9 cellular contexts compared by ENCODE assay signal in genomic region chr1:83917961-83918360, GRCh38.
"Had no signal": no experiment of that assay in that cellular context is flagged by ENCODE, and none has a peak within 500 bp of the region (broad histone marks: within the 10 kb centered on the region; RNA-seq: fewer than 3 reads in every experiment).

No MANE protein-coding gene starts in this region.

- H3K4me3 ChIP-seq: GM23248 had no signal

- H2AFZ ChIP-seq: GM23248 had no signal

- DNase-seq: GM23248, GOT3, H9, HCEC 1CT, Karpas-422, KBM-7 had no signal

- FAIRE-seq: H54, HTR-8/SVneo had no signal

- H3K4me2 ChIP-seq: KMS-11 had no signal

- H3K27ac ChIP-seq: GM23248, KMS-11 had no signal

- H3K9ac ChIP-seq: GM23248, KMS-11 had no signal
